13 cellular contexts compared by ENCODE assay signal in genomic region chr7:155928583-155929145, GRCh38.
"Had no signal": no experiment of that assay in that cellular context is flagged by ENCODE, and none has a peak within 500 bp of the region (broad histone marks: within the 10 kb centered on the region; RNA-seq: fewer than 3 reads in every experiment).

No MANE protein-coding gene starts in this region.

- H3K79me2 ChIP-seq: hepatocyte had no signal

- H3K4me3 ChIP-seq: hepatocyte, tibial artery, upper lobe of right lung, vagina had no signal

- H3K36me3 ChIP-seq: tibial artery, upper lobe of right lung, vagina had no signal

- H3K4me1 ChIP-seq: foreskin keratinocyte, tibial artery, upper lobe of right lung, vagina had no signal

- H2AFZ ChIP-seq: hepatocyte had no signal

- H3K9me3 ChIP-seq: tibial artery, upper lobe of right lung, vagina had no signal

- H3K27me3 ChIP-seq: foreskin keratinocyte, hepatocyte, tibial artery, upper lobe of right lung, vagina had no signal

- H3K4me2 ChIP-seq: hepatocyte had no signal

- H3K27ac ChIP-seq: foreskin keratinocyte, hepatocyte, tibial artery, upper lobe of right lung, vagina had no signal

- DNase-seq: foreskin keratinocyte; left colon; mesendoderm; naive thymus-derived CD8-positive, alpha-beta T cell; posterior cingulate gyrus; right cardiac atrium; stimulated activated CD4-positive, alpha-beta T cell treated with anti-CD3 and anti-CD28 coated beads, Interleukin-4, amount 100 ng/mL, for 1 hour; stimulated activated CD8-positive, alpha-beta memory T cell treated with anti-CD3 and anti-CD28 coated beads, Interleukin-4, amount 100 ng/mL, for 48 hours; stimulated activated naive CD8-positive, alpha-beta T cell treated with anti-CD3 and anti-CD28 coated beads, Interleukin-15, Interleukin-2, amounts not matched to agents 100 U/mL and 50 U/mL, for 24 hours; tibial artery; upper lobe of right lung had no signal
